In the genomic region with DNA sequence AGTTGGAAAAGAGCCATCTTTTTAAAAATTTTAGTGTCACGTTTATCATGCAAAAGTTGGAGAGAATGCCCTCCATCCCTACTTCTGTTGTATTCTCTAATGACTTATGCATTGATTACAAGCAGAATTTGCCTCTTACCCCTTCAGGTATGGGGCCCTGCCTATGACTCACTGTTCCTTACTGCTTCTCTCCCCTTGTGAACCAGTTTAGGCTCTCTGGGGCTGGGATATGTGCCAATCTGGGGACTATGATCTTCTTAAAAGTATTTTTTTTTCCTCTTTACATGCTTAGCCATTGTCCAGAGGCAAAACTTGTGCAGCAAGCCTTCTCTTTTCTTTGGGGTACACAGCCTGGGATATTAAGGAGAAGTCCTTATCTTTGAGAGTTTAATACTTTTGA, we compare ENCODE assay signal across 15 cellular contexts.
"Had no signal": no experiment of that assay in that cellular context is flagged by ENCODE, and none has a peak within 500 bp of the region (broad histone marks: within the 10 kb centered on the region; RNA-seq: fewer than 3 reads in every experiment).

No MANE protein-coding gene starts in this region.

- H3K4me3 ChIP-seq: lung, psoas muscle had no signal

- H3K9me3 ChIP-seq: psoas muscle had no signal

- ATAC-seq: left colon, psoas muscle, sciatic nerve had no signal

- H3K27ac ChIP-seq: psoas muscle had no signal

- DNase-seq: activated B cell treated with CpG ODN at 0.5 μM for 24 hours; activated CD4-positive, alpha-beta memory T cell treated with anti-CD3 and anti-CD28 coated beads, Interleukin-2, amount 10 ng/mL, durations not matched to agents 7 days and 5 days; activated CD8-positive, alpha-beta memory T cell treated with anti-CD3 and anti-CD28 coated beads, Interleukin-2, amount 50 U/mL, for 4 hours; cerebellar nuclear complex; effector CD8-positive, alpha-beta T cell; head of caudate nucleus; left colon; midbrain; psoas muscle had no signal

- H3K27ac Mint-ChIP-seq: activated B cell treated with CpG ODN at 0.5 μM for 24 hours; activated CD4-positive, alpha-beta memory T cell treated with anti-CD3 and anti-CD28 coated beads, Interleukin-2, amount 10 ng/mL, durations not matched to agents 7 days and 5 days; activated naive CD8-positive, alpha-beta T cell; brain; T-helper 2 cell treated with Interferon-gamma antibody and Interleukin-4, amounts not matched to agents 5 μg/mL and 100 μg/mL, for 36 hours had no signal

- H3K4me3 Mint-ChIP-seq: activated B cell treated with CpG ODN at 0.5 μM for 24 hours; activated CD4-positive, alpha-beta memory T cell treated with anti-CD3 and anti-CD28 coated beads, Interleukin-2, amount 10 ng/mL, durations not matched to agents 7 days and 5 days; activated naive CD8-positive, alpha-beta T cell; brain; neural crest cell; T-helper 2 cell treated with Interferon-gamma antibody and Interleukin-4, amounts not matched to agents 5 μg/mL and 100 μg/mL, for 36 hours had no signal

- H3K4me1 Mint-ChIP-seq: activated B cell treated with CpG ODN at 0.5 μM for 24 hours, brain, neural crest cell had no signal

- H3K27me3 Mint-ChIP-seq: activated B cell treated with CpG ODN at 0.5 μM for 24 hours; activated CD4-positive, alpha-beta memory T cell treated with anti-CD3 and anti-CD28 coated beads, Interleukin-2, amount 10 ng/mL, durations not matched to agents 7 days and 5 days; activated naive CD8-positive, alpha-beta T cell; brain had no signal

- H3K4me1 ChIP-seq: psoas muscle had no signal
